13 cellular contexts compared by ENCODE assay signal in genomic region chr3:99577160-99577559, GRCh38.
"Had no signal": no experiment of that assay in that cellular context is flagged by ENCODE, and none has a peak within 500 bp of the region (broad histone marks: within the 10 kb centered on the region; RNA-seq: fewer than 3 reads in every experiment).

No MANE protein-coding gene starts in this region.

- H3K79me2 ChIP-seq: hepatocyte had no signal

- DNase-seq: activated CD4-positive, alpha-beta T cell treated with anti-CD3 and anti-CD28 coated beads for 48 hours; amygdala; dorsolateral prefrontal cortex; stimulated activated CD4-positive, alpha-beta T cell treated with anti-CD3 and anti-CD28 coated beads, Interleukin-4, amount 100 ng/mL, for 1 hour; stimulated activated CD8-positive, alpha-beta memory T cell treated with anti-CD3 and anti-CD28 coated beads, Interleukin-4, amount 100 ng/mL, for 48 hours; stimulated activated naive CD8-positive, alpha-beta T cell treated with anti-CD3 and anti-CD28 coated beads, Interleukin-15, Interleukin-2, amounts not matched to agents 100 U/mL and 50 U/mL, for 24 hours; testis had no signal

- H2AFZ ChIP-seq: hepatocyte had no signal

- H3K36me3 ChIP-seq: esophagus muscularis mucosa had no signal

- H3K27ac Mint-ChIP-seq: activated naive CD4-positive, alpha-beta T cell treated with anti-CD3 and anti-CD28 coated beads, Interleukin-2, amount 50 U/mL, for 24 hours; activated T-helper 2 cell treated with anti-CD3 and anti-CD28 coated beads, Interferon-gamma antibody, Interleukin-2, Interleukin-4, amounts not matched to agents 10 μg/mL and 5 μg/mL and 100 μg/mL, durations not matched to agents 14 hours and 24 hours and 36 hours; T-helper 1 cell treated with Interleukin-12 subunit alpha and Interleukin-12 subunit beta and Interleukin-4 antibody, amounts not matched to agents 30 μg/mL and 1 μg/mL, for 36 hours; WTC11 had no signal

- H3K9me3 ChIP-seq: testis had no signal

- H3K27ac ChIP-seq: dorsolateral prefrontal cortex, esophagus muscularis mucosa, hepatocyte, testis had no signal

- H3K4me1 Mint-ChIP-seq: activated naive CD4-positive, alpha-beta T cell treated with anti-CD3 and anti-CD28 coated beads, Interleukin-2, amount 50 U/mL, for 24 hours; WTC11 had no signal

- H3K27me3 ChIP-seq: esophagus muscularis mucosa, hepatocyte, testis had no signal

- H3K9me3 Mint-ChIP-seq: activated T-helper 2 cell treated with anti-CD3 and anti-CD28 coated beads, Interferon-gamma antibody, Interleukin-2, Interleukin-4, amounts not matched to agents 10 μg/mL and 5 μg/mL and 100 μg/mL, durations not matched to agents 14 hours and 24 hours and 36 hours; T-helper 1 cell treated with Interleukin-12 subunit alpha and Interleukin-12 subunit beta and Interleukin-4 antibody, amounts not matched to agents 30 μg/mL and 1 μg/mL, for 36 hours had no signal

- H3K4me3 Mint-ChIP-seq: activated naive CD4-positive, alpha-beta T cell treated with anti-CD3 and anti-CD28 coated beads, Interleukin-2, amount 50 U/mL, for 24 hours; T-helper 1 cell treated with Interleukin-12 subunit alpha and Interleukin-12 subunit beta and Interleukin-4 antibody, amounts not matched to agents 30 μg/mL and 1 μg/mL, for 36 hours; WTC11 had no signal

- H3K4me3 ChIP-seq: dorsolateral prefrontal cortex, esophagus muscularis mucosa, hepatocyte, testis had no signal

- H3K36me3 Mint-ChIP-seq: activated naive CD4-positive, alpha-beta T cell treated with anti-CD3 and anti-CD28 coated beads, Interleukin-2, amount 50 U/mL, for 24 hours; WTC11 had no signal

- H3K4me1 ChIP-seq: esophagus muscularis mucosa, testis had no signal

- H3K4me2 ChIP-seq: hepatocyte had no signal
